Comparison of ENCODE assay signal across 28 cellular contexts in genomic region chr6:52050051-52050405, GRCh38. TPM values are rescaled to one million over a fixed set of nuclear protein-coding genes. Genes with fewer than 3 reads are reported as not detected.
"Had no signal": no experiment of that assay in that cellular context is flagged by ENCODE, and none has a peak within 500 bp of the region (broad histone marks: within the 10 kb centered on the region; RNA-seq: fewer than 3 reads in every experiment).

No MANE protein-coding gene starts in this region.

- H3K27me3 Mint-ChIP-seq: progenitor cell of endocrine pancreas had no signal

- H3K4me2 ChIP-seq: hepatocyte, smooth muscle cell had no signal

- H3K9me3 ChIP-seq: left ventricle myocardium inferior, mucosa of descending colon, neutrophil, ovary, right atrium auricular region, right lobe of liver, tibial nerve, uterus had no signal

- ATAC-seq: naive thymus-derived CD4-positive, alpha-beta T cell; natural killer cell treated with Interleukin-12 subunit alpha and Interleukin-12 subunit beta and Interleukin-15 and Interleukin-18, amount 100 ng/mL, for 72 hours; stimulated activated memory B cell treated with anti-CD40 and anti-IgM and Interleukin-4, amounts not matched to agents 10 μg/mL and 1 μg/mL and 100 μg/mL, for 72 hours had no signal

- H3K79me2 ChIP-seq: hepatocyte had no signal

- H3K27ac ChIP-seq: hepatocyte, left ventricle myocardium inferior, neutrophil, ovary, right atrium auricular region, right lobe of liver, tibial nerve, uterus had no signal

- H3K4me1 ChIP-seq: left ventricle myocardium inferior, right atrium auricular region, right lobe of liver had no signal

- H3K27me3 ChIP-seq: hepatocyte, neutrophil, ovary, right atrium auricular region, right lobe of liver, tibial nerve, uterus had no signal

- H3K4me1 Mint-ChIP-seq: stimulated activated memory B cell treated with anti-CD40 and anti-IgM and Interleukin-4, amounts not matched to agents 10 μg/mL and 1 μg/mL and 100 μg/mL, for 72 hours; stimulated activated naive CD8-positive, alpha-beta T cell treated with anti-CD3 and anti-CD28 coated beads, Interleukin-15, amount 100 ng/mL, for 72 hours had no signal

- H3K4me3 Mint-ChIP-seq: naive thymus-derived CD4-positive, alpha-beta T cell; natural killer cell treated with Interleukin-12 subunit alpha and Interleukin-12 subunit beta and Interleukin-15 and Interleukin-18, amount 100 ng/mL, for 72 hours; stimulated activated memory B cell treated with anti-CD40 and anti-IgM and Interleukin-4, amounts not matched to agents 10 μg/mL and 1 μg/mL and 100 μg/mL, for 72 hours; stimulated activated naive CD8-positive, alpha-beta T cell treated with anti-CD3 and anti-CD28 coated beads, Interleukin-15, amount 100 ng/mL, for 72 hours; type B pancreatic cell had no signal

- H3K36me3 ChIP-seq: left ventricle myocardium inferior, neutrophil, ovary, right atrium auricular region, tibial nerve, uterus had no signal

- H3K36me3 Mint-ChIP-seq: naive thymus-derived CD4-positive, alpha-beta T cell; natural killer cell treated with Interleukin-12 subunit alpha and Interleukin-12 subunit beta and Interleukin-15 and Interleukin-18, amount 100 ng/mL, for 72 hours; stimulated activated memory B cell treated with anti-CD40 and anti-IgM and Interleukin-4, amounts not matched to agents 10 μg/mL and 1 μg/mL and 100 μg/mL, for 72 hours; type B pancreatic cell had no signal

- DNase-seq: islet precursor cell; left ventricle myocardium inferior; occipital lobe; ovary; right lobe of liver; stimulated activated CD4-positive, alpha-beta T cell treated with anti-CD3 and anti-CD28 coated beads, Interleukin-1b, Interleukin-23, amount 100 ng/mL, for 48 hours; stimulated activated CD4-positive, alpha-beta T cell treated with anti-CD3 and anti-CD28 coated beads, Interleukin-2, amount 100 ng/mL, for 48 hours; stimulated activated CD4-positive, alpha-beta T cell treated with anti-CD3 and anti-CD28 coated beads, Interleukin-4, amount 100 ng/mL, for 4 hours; stimulated activated CD8-positive, alpha-beta memory T cell treated with anti-CD3 and anti-CD28 coated beads, Interleukin-4, amount 100 ng/mL, for 48 hours; stimulated activated naive CD4-positive, alpha-beta T cell treated with Interleukin-2 at 50 U/mL for 16 hours; stimulated activated naive CD8-positive, alpha-beta T cell treated with anti-CD3 and anti-CD28 coated beads, Interleukin-15, amount 100 ng/mL, for 72 hours; substantia nigra; uterus had no signal

- H2AFZ ChIP-seq: hepatocyte had no signal

- H3K9me3 Mint-ChIP-seq: naive thymus-derived CD4-positive, alpha-beta T cell; natural killer cell treated with Interleukin-12 subunit alpha and Interleukin-12 subunit beta and Interleukin-15 and Interleukin-18, amount 100 ng/mL, for 72 hours; stimulated activated memory B cell treated with anti-CD40 and anti-IgM and Interleukin-4, amounts not matched to agents 10 μg/mL and 1 μg/mL and 100 μg/mL, for 72 hours; stimulated activated naive CD8-positive, alpha-beta T cell treated with anti-CD3 and anti-CD28 coated beads, Interleukin-15, amount 100 ng/mL, for 72 hours; type B pancreatic cell had no signal

- H3K27ac Mint-ChIP-seq: naive thymus-derived CD4-positive, alpha-beta T cell; natural killer cell treated with Interleukin-12 subunit alpha and Interleukin-12 subunit beta and Interleukin-15 and Interleukin-18, amount 100 ng/mL, for 72 hours; progenitor cell of endocrine pancreas; stimulated activated memory B cell treated with anti-CD40 and anti-IgM and Interleukin-4, amounts not matched to agents 10 μg/mL and 1 μg/mL and 100 μg/mL, for 72 hours; type B pancreatic cell had no signal

- H3K4me3 ChIP-seq: hepatocyte, left ventricle myocardium inferior, lung, mucosa of descending colon, ovary, right atrium auricular region, right lobe of liver, smooth muscle cell, tibial nerve, uterus had no signal

RNA-seq across cellular contexts. Expression of gene PKHD1, which starts 37.4 kb away (rescaled TPM):
- total RNA-seq: left ventricle myocardium inferior; mesenteric fat pad; naive thymus-derived CD4-positive, alpha-beta T cell; natural killer cell treated with Interleukin-12 subunit alpha and Interleukin-12 subunit beta and Interleukin-15 and Interleukin-18, amount 100 ng/mL, for 72 hours; pulmonary artery endothelial cell; right atrium auricular region; smooth muscle cell had no signal
- polyA plus RNA-seq: naive thymus-derived CD4-positive, alpha-beta T cell; neural cell; smooth muscle cell had no signal
